Comparison of ENCODE assay signal across 1 cellular context in the genomic region with DNA sequence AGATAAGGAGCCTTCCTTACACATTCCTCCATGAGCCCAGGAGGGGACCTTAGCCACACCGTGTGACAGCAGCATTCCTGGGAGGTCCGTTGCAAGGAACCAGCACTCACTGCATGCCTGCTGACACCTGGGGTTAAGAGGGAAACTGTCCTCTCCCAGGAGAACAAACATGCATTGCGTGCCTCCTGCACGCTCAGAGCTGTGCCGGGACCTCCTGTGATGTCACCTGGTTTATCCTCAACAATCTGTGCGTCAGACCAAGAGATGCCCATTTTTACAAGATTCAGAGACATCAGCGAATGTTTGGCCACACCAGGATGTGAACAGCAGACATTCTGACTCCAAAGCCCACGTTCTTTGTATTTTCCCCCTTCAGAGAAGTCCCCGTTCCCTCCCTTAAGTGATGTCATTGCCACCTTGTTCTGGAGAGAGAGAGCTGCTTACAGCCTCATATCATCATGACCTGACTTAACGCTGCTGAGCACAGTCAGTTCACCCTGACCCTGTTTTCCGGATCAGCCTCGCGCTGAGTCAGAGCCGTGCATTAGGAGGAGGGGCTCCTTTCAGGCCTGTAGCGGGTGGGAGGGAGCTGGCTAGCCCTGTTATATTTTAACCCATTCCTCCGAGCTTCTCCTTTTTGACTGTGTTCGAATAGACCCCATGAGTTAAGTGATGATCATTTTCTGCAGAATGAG.
TF ChIP-seq lines count a peak whose summit lies in the region.

No MANE protein-coding gene starts in this region.

TF ChIP-seq in HepG2, 621 proteins besides CTCF, POLR2A, EP300 and RAD21 (continued from another document and continues in another):
- TF ChIP-seq MEIS2 (CRISPR knock-in tag; IDR thresholded peaks at IDR 0.05) = no peak
- no peak for TF ChIP-seq LCORL (IDR thresholded peaks at IDR 0.05)
- peak; percentile 73 for TF ChIP-seq LCORL (CRISPR knock-in tag; IDR thresholded peaks at IDR 0.05)
- no peak for TF ChIP-seq NR2F6 (IDR thresholded peaks at IDR 0.05)
- peak; percentile 60; the same call in 1 of the 2 replicates for TF ChIP-seq NR2F6 (CRISPR knock-in tag; IDR thresholded peaks at IDR 0.05)
- no peak for TF ChIP-seq ZNF720 (CRISPR knock-in tag; IDR thresholded peaks at IDR 0.05)
- TF ChIP-seq, protein P1, sequence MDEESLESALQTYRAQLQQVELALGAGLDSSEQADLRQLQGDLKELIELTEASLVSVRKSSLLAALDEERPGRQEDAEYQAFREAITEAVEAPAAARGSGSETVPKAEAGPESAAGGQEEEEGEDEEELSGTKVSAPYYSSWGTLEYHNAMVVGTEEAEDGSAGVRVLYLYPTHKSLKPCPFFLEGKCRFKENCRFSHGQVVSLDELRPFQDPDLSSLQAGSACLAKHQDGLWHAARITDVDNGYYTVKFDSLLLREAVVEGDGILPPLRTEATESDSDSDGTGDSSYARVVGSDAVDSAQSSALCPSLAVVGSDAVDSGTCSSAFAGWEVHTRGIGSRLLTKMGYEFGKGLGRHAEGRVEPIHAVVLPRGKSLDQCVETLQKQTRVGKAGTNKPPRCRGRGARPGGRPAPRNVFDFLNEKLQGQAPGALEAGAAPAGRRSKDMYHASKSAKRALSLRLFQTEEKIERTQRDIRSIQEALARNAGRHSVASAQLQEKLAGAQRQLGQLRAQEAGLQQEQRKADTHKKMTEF (CRISPR knock-in tag; IDR thresholded peaks at IDR 0.05) = peak; percentile 26; the same call in 1 of the 2 replicates
- TF ChIP-seq ZNF296 (CRISPR knock-in tag; conservative IDR thresholded peaks at IDR 0.05) = no peak
- TF ChIP-seq GATAD1 (CRISPR knock-in tag; IDR thresholded peaks at IDR 0.05) = 0 out of 2 replicates have a peak, but pooled peaks have one; percentile 30
- peak; percentile 77 for TF ChIP-seq RXRB (CRISPR knock-in tag; IDR thresholded peaks at IDR 0.05; ENCODE audit: borderline replicate concordance)
- TF ChIP-seq MTA1 (CRISPR knock-in tag; IDR thresholded peaks at IDR 0.05; ENCODE audit: borderline replicate concordance) = 0 out of 2 replicates have a peak, but pooled peaks have one; percentile 61
- TF ChIP-seq, protein P2, sequence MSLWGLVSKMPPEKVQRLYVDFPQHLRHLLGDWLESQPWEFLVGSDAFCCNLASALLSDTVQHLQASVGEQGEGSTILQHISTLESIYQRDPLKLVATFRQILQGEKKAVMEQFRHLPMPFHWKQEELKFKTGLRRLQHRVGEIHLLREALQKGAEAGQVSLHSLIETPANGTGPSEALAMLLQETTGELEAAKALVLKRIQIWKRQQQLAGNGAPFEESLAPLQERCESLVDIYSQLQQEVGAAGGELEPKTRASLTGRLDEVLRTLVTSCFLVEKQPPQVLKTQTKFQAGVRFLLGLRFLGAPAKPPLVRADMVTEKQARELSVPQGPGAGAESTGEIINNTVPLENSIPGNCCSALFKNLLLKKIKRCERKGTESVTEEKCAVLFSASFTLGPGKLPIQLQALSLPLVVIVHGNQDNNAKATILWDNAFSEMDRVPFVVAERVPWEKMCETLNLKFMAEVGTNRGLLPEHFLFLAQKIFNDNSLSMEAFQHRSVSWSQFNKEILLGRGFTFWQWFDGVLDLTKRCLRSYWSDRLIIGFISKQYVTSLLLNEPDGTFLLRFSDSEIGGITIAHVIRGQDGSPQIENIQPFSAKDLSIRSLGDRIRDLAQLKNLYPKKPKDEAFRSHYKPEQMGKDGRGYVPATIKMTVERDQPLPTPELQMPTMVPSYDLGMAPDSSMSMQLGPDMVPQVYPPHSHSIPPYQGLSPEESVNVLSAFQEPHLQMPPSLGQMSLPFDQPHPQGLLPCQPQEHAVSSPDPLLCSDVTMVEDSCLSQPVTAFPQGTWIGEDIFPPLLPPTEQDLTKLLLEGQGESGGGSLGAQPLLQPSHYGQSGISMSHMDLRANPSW (CRISPR knock-in tag; IDR thresholded peaks at IDR 0.05; ENCODE audit: borderline replicate concordance) = no peak
- TF ChIP-seq, protein P3, sequence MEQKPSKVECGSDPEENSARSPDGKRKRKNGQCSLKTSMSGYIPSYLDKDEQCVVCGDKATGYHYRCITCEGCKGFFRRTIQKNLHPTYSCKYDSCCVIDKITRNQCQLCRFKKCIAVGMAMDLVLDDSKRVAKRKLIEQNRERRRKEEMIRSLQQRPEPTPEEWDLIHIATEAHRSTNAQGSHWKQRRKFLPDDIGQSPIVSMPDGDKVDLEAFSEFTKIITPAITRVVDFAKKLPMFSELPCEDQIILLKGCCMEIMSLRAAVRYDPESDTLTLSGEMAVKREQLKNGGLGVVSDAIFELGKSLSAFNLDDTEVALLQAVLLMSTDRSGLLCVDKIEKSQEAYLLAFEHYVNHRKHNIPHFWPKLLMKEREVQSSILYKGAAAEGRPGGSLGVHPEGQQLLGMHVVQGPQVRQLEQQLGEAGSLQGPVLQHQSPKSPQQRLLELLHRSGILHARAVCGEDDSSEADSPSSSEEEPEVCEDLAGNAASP (CRISPR knock-in tag; IDR thresholded peaks at IDR 0.05; ENCODE audit: borderline replicate concordance) = peak; percentile 35; the same call in 1 of the 2 replicates
- TF ChIP-seq POGZ (CRISPR knock-in tag; IDR thresholded peaks at IDR 0.05) = peak; percentile 65
- no peak for TF ChIP-seq NKX3-1 (CRISPR knock-in tag; IDR thresholded peaks at IDR 0.05)
- TF ChIP-seq ZNF724P (CRISPR knock-in tag; IDR thresholded peaks at IDR 0.05; ENCODE audit: borderline replicate concordance) = no peak
- TF ChIP-seq ESRRA (CRISPR knock-in tag; IDR thresholded peaks at IDR 0.05; ENCODE audit: low read depth) = peak; percentile 52; the same call in 1 of the 2 replicates
- TF ChIP-seq SAP130 (CRISPR knock-in tag; IDR thresholded peaks at IDR 0.05; ENCODE audit: low read depth) = peak; percentile 87
- TF ChIP-seq ZNF264 (CRISPR knock-in tag; IDR thresholded peaks at IDR 0.05) = 0 out of 2 replicates have a peak, but pooled peaks have one; percentile 1
- TF ChIP-seq, protein P4, sequence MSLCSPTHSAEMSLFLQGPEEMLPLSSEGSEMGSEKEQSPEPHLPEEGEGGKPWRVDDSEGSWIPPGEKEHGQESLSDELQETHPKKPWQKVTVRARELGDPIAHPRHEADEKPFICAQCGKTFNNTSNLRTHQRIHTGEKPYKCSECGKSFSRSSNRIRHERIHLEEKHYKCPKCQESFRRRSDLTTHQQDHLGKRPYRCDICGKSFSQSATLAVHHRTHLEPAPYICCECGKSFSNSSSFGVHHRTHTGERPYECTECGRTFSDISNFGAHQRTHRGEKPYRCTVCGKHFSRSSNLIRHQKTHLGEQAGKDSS (CRISPR knock-in tag; IDR thresholded peaks at IDR 0.05; ENCODE audit: borderline replicate concordance, low read depth) = 0 out of 2 replicates have a peak, but pooled peaks have one; percentile 64
- TF ChIP-seq ERF (CRISPR knock-in tag; IDR thresholded peaks at IDR 0.05) = peak; percentile 45; the same call in 1 of the 2 replicates
- peak; percentile 35 for TF ChIP-seq ZMYM3 (CRISPR knock-in tag; IDR thresholded peaks at IDR 0.05)
- TF ChIP-seq, protein P5, sequence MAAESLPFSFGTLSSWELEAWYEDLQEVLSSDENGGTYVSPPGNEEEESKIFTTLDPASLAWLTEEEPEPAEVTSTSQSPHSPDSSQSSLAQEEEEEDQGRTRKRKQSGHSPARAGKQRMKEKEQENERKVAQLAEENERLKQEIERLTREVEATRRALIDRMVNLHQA (CRISPR knock-in tag; IDR thresholded peaks at IDR 0.05) = no peak
- TF ChIP-seq TGIF2 (CRISPR knock-in tag; IDR thresholded peaks at IDR 0.05) = no peak
- no peak for TF ChIP-seq STAT5B (CRISPR knock-in tag; IDR thresholded peaks at IDR 0.05)
- no peak for TF ChIP-seq ZSCAN25 (CRISPR knock-in tag; IDR thresholded peaks at IDR 0.05)
- TF ChIP-seq ASH2L (IDR thresholded peaks at IDR 0.05; ENCODE audit: insufficient read length, low read depth, low read length) = peak; percentile 29
- TF ChIP-seq AGO2 (optimal IDR thresholded peaks at IDR 0.05; ENCODE audit: low read depth, low read length) = no peak
- peak; percentile 51; the same call in 1 of the 2 replicates for TF ChIP-seq KMT2B (CRISPR knock-in tag; IDR thresholded peaks at IDR 0.05)
- TF ChIP-seq ZNF431 (CRISPR knock-in tag; IDR thresholded peaks at IDR 0.05; ENCODE audit: borderline replicate concordance, low read depth) = 0 out of 2 replicates have a peak, but pooled peaks have one; percentile 19
- no peak for TF ChIP-seq TMF1 (CRISPR knock-in tag; IDR thresholded peaks at IDR 0.05; ENCODE audit: low read depth)
- TF ChIP-seq ATAD3A (CRISPR knock-in tag; IDR thresholded peaks at IDR 0.05) = no peak
- peak; percentile 38; the same call in 1 of the 2 replicates for TF ChIP-seq KAT8 (CRISPR knock-in tag; IDR thresholded peaks at IDR 0.05)
- TF ChIP-seq ZNF629 (CRISPR knock-in tag; conservative IDR thresholded peaks at IDR 0.05) = peak; percentile 34; the same call in 1 of the 2 replicates
- TF ChIP-seq, protein P6, sequence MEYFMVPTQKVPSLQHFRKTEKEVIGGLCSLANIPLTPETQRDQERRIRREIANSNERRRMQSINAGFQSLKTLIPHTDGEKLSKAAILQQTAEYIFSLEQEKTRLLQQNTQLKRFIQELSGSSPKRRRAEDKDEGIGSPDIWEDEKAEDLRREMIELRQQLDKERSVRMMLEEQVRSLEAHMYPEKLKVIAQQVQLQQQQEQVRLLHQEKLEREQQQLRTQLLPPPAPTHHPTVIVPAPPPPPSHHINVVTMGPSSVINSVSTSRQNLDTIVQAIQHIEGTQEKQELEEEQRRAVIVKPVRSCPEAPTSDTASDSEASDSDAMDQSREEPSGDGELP (IDR thresholded peaks at IDR 0.05; ENCODE audit: borderline replicate concordance, low read depth) = peak; percentile 21; the same call in 1 of the 2 replicates
- TF ChIP-seq, protein P7, sequence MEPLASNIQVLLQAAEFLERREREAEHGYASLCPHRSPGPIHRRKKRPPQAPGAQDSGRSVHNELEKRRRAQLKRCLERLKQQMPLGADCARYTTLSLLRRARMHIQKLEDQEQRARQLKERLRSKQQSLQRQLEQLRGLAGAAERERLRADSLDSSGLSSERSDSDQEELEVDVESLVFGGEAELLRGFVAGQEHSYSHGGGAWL (CRISPR knock-in tag; IDR thresholded peaks at IDR 0.05) = no peak
- TF ChIP-seq MAFK (conservative IDR thresholded peaks at IDR 0.05 in 1 of 2, IDR thresholded peaks at IDR 0.05 in 1 of 2; ENCODE audit: low read length in 2 of 2) = peak; percentile 22 to 35; a peak in 2 of 4 replicates
- TF ChIP-seq BHLHE40 (IDR thresholded peaks at IDR 0.05; ENCODE audit: low read length) = no peak
- no peak for TF ChIP-seq ZNF816 (CRISPR knock-in tag; IDR thresholded peaks at IDR 0.05; ENCODE audit: borderline replicate concordance)
- TF ChIP-seq ZNF607 (CRISPR knock-in tag; IDR thresholded peaks at IDR 0.05; ENCODE audit: borderline replicate concordance) = peak; percentile 68
- TF ChIP-seq, protein P8, sequence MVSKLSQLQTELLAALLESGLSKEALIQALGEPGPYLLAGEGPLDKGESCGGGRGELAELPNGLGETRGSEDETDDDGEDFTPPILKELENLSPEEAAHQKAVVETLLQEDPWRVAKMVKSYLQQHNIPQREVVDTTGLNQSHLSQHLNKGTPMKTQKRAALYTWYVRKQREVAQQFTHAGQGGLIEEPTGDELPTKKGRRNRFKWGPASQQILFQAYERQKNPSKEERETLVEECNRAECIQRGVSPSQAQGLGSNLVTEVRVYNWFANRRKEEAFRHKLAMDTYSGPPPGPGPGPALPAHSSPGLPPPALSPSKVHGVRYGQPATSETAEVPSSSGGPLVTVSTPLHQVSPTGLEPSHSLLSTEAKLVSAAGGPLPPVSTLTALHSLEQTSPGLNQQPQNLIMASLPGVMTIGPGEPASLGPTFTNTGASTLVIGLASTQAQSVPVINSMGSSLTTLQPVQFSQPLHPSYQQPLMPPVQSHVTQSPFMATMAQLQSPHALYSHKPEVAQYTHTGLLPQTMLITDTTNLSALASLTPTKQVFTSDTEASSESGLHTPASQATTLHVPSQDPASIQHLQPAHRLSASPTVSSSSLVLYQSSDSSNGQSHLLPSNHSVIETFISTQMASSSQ (IDR thresholded peaks at IDR 0.05; ENCODE audit: low read depth) = 0 out of 2 replicates have a peak, but pooled peaks have one; percentile 36
- TF ChIP-seq, protein P8 (CRISPR knock-in tag; IDR thresholded peaks at IDR 0.05; ENCODE audit: borderline replicate concordance) = peak; percentile 27; the same call in 1 of the 2 replicates
- peak; percentile 53; the same call in 1 of the 2 replicates for TF ChIP-seq YEATS2 (CRISPR knock-in tag; IDR thresholded peaks at IDR 0.05; ENCODE audit: borderline replicate concordance)
- TF ChIP-seq, protein P9, sequence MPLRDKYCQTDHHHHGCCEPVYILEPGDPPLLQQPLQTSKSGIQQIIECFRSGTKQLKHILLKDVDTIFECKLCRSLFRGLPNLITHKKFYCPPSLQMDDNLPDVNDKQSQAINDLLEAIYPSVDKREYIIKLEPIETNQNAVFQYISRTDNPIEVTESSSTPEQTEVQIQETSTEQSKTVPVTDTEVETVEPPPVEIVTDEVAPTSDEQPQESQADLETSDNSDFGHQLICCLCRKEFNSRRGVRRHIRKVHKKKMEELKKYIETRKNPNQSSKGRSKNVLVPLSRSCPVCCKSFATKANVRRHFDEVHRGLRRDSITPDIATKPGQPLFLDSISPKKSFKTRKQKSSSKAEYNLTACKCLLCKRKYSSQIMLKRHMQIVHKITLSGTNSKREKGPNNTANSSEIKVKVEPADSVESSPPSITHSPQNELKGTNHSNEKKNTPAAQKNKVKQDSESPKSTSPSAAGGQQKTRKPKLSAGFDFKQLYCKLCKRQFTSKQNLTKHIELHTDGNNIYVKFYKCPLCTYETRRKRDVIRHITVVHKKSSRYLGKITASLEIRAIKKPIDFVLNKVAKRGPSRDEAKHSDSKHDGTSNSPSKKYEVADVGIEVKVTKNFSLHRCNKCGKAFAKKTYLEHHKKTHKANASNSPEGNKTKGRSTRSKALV (CRISPR knock-in tag; IDR thresholded peaks at IDR 0.05) = no peak
- TF ChIP-seq ZNF550 (CRISPR knock-in tag; IDR thresholded peaks at IDR 0.05; ENCODE audit: borderline replicate concordance) = no peak
- TF ChIP-seq ELF3 (CRISPR knock-in tag; IDR thresholded peaks at IDR 0.05) = peak; percentile 60
- peak; percentile 92 for TF ChIP-seq FOSL2 (CRISPR knock-in tag; IDR thresholded peaks at IDR 0.05)
- TF ChIP-seq, protein P10, sequence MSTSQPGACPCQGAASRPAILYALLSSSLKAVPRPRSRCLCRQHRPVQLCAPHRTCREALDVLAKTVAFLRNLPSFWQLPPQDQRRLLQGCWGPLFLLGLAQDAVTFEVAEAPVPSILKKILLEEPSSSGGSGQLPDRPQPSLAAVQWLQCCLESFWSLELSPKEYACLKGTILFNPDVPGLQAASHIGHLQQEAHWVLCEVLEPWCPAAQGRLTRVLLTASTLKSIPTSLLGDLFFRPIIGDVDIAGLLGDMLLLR (CRISPR knock-in tag; IDR thresholded peaks at IDR 0.05) = 0 out of 2 replicates have a peak, but pooled peaks have one; percentile 40
